Comparison of ENCODE assay signal across 8 cellular contexts in genomic region chr22:25048659-25049657, GRCh38.
A peak's percentile ranks its signal among the peaks of the same experiment; 100 is the strongest.
DNase-seq lines count a peak whose midpoint lies in the region; ATAC-seq, FAIRE-seq and TF ChIP-seq lines count a peak whose summit lies in the region.

No MANE protein-coding gene starts in this region.

- peak overlapping the region in 1 of 4 donors; percentile 7 for H3K27ac ChIP-seq in transverse colon

- in situ Hi-C loops in transverse colon (cut with MboI; ENCODE audit: low pct_ligation_motif_present in 1 of 4, low pct_unique_long_range_greater_than_20kb in 1 of 4, low sequenced_read_pairs in 3 of 4): loop anchor here (5.0 to 25.0 kb wide), 5 partner anchors 94 to 287 kb away; partner anchors contain the start of genes LHFPL7 (in 2 of the 4), KIAA1671 (in 1 of the 4) and PIWIL3 (in 1 of the 4)

- TF ChIP-seq CTCF in fibroblast of the aortic adventitia (IDR thresholded peaks at IDR 0.05; ENCODE audit: insufficient read depth, low read length): peak; percentile 88
- TF ChIP-seq CTCF in transverse colon (IDR thresholded peaks at IDR 0.05): peak; percentile 84 to 90 (median 88)

- DNase-seq in COLO668 (lab: John Stamatoyannopoulos, UW; ENCODE audit: unreplicated experiment) (peak; percentile 78), HPDE6-E6E7 (ENCODE audit: extremely low spot score) (peak; percentile 60), RCC 7860 (ENCODE audit: low spot score) (peak; percentile 35), fibroblast of the aortic adventitia (ENCODE audit: low read depth) (peak; percentile 63), nucleus accumbens (lab: John Stamatoyannopoulos, UW) (peak in 39 of 56 donors; percentile 5 to 80 (median 29)), transverse colon (peak; percentile 78)
- DNase-seq in activated T-helper 1 cell treated with anti-CD3 and anti-CD28 coated beads, Interleukin-2, amount 50 U/mL, for 16 hours (ENCODE audit: low read depth in 1 of 2, low spot score in 1 of 2): peak; percentile 44 to 53

- H3K36me3 ChIP-seq in transverse colon: peaks cover 0 to 7% (median 0%) of the 10 kb centered on the region in 4 donors

- H3K4me1 ChIP-seq in transverse colon: peaks cover 0 to 25% (median 9%) of the 10 kb centered on the region in 4 donors

- TF ChIP-seq EP300 in transverse colon (IDR thresholded peaks at IDR 0.05; ENCODE audit: low read depth): no peak

- H3K4me3 ChIP-seq in fibroblast of the aortic adventitia (ENCODE audit: low read depth, low read length) (no peak overlapping the region), transverse colon (no peak overlapping the region)

- no peaks in the 10 kb centered on the region for H3K9me3 ChIP-seq in transverse colon

- 53 to 75% methylated on average over 1 to 9 of the region's 9 CpGs for WGBS in transverse colon (ENCODE audit: low coverage in 1 of 2), 2 donors

- intact Hi-C loops in transverse colon (cut with DNase I; ENCODE audit: low total_unique reads): loop anchor here (2.0 kb wide), 1 partner anchor 96 kb away; the partner anchor contains the start of gene KIAA1671

- ATAC-seq in HG03354 (IDR thresholded peaks at IDR 0.05; ENCODE audit: poor library complexity, severe bottlenecking, unreplicated experiment): no peak

- H3K27me3 ChIP-seq in transverse colon: no peaks in the 10 kb centered on the region

- no peak for TF ChIP-seq POLR2A in transverse colon (IDR thresholded peaks at IDR 0.05)

- no peak for FAIRE-seq in RCC 7860 (lab: Jason Lieb, UNC)
